ENCODE assay signal across 8 cellular contexts in the genomic region with DNA sequence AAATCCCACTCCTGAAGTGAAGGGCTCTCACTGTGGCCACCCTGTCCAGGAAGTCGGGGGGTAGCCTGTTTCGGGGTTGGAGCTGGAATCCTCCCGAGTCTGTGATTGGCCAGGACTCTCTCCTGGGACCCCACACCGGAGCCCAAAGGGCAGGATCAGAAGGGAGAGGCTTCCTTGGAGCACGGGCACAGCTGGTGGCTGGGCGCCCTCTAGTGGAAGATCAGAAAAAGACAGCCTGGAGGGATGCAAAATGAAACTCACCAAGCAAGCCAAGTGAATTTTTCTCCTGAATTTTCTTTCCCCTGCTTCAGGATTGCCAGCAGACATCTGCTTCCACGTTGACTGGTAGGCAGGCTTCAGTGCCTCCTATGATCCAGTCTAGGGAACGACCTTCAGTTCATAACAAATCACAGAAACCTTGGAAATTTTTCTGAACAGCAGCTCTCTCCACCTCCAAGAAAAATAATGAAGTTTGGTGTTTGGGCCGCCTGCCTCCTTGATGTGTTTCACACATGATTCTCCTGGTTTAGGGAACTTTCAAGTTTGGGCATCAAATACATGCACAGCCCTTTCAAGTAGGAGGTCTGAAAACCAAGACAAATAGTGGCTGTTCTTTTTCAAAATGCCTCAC.
A peak's percentile ranks its signal among the peaks of the same experiment; 100 is the strongest.
DNase-seq lines count a peak whose midpoint lies in the region; ATAC-seq, FAIRE-seq and TF ChIP-seq lines count a peak whose summit lies in the region.

No MANE protein-coding gene starts in this region.

- CTCF ChIA-PET in Panc1 (lab: Charles Lee) = interaction anchor here (0.5 to 1.5 kb wide), 2 partner anchors 91 to 668 kb away, joined by 3 to 5 read pairs; no protein-coding TSS in a partner anchor

- TF ChIP-seq CTCF in Panc1 (IDR thresholded peaks at IDR 0.05) (peak; percentile 98), fibroblast of villous mesenchyme (IDR thresholded peaks at IDR 0.05; ENCODE audit: insufficient read depth, low read depth, low read length) (peak; percentile 97), omental fat pad (IDR thresholded peaks at IDR 0.05) (peak in 1 of 3 donors; percentile 71), transverse colon (IDR thresholded peaks at IDR 0.05) (peak; percentile 75 to 96 (median 92))

- POLR2A ChIA-PET in Panc1 (lab: Charles Lee) = no interaction called here

- no peak for FAIRE-seq in HTR-8/SVneo (lab: Jason Lieb, UNC)

- no peak overlapping the region for H3K4me3 Mint-ChIP-seq in activated T-helper 1 cell treated with anti-CD3 and anti-CD28 coated beads, Interleukin-12 subunit alpha, Interleukin-12 subunit beta, Interleukin-2, Interleukin-4 antibody, amounts not matched to agents 30 ng/mL and 10 ng/mL and 1 ng/mL, durations not matched to agents 14 hours and 24 hours and 36 hours

- H3K36me3 Mint-ChIP-seq in activated T-helper 1 cell treated with anti-CD3 and anti-CD28 coated beads, Interleukin-12 subunit alpha, Interleukin-12 subunit beta, Interleukin-2, Interleukin-4 antibody, amounts not matched to agents 30 ng/mL and 10 ng/mL and 1 ng/mL, durations not matched to agents 14 hours and 24 hours and 36 hours (ENCODE audit: low read depth) = no peaks in the 10 kb centered on the region

- no peak for TF ChIP-seq EP300 in transverse colon (IDR thresholded peaks at IDR 0.05; ENCODE audit: low read depth)

- no TSS peak for BruUV-seq in Panc1 (replicated peaks; lab: Mats Ljungman, UMichigan)

- peaks cover 7% of the 10 kb centered on the region; the same call in 1 of the 2 replicates for H3K4me1 ChIP-seq in Panc1 (ENCODE audit: control insufficient read depth, insufficient read depth, low read length)
- no peaks in the 10 kb centered on the region for H3K4me1 ChIP-seq in transverse colon

- no peak overlapping the region for H3K27ac ChIP-seq in Panc1 (ENCODE audit: low read length)
- no peak overlapping the region for H3K27ac ChIP-seq in transverse colon

- 8 to 27% methylated on average over 3 to 8 of the region's 9 CpGs for WGBS in transverse colon (ENCODE audit: low coverage in 1 of 2), 2 donors

- H3K27me3 ChIP-seq in Panc1 (ENCODE audit: control insufficient read depth, insufficient read depth, low read length) (no peaks in the 10 kb centered on the region; the same call in 1 of the 2 replicates), transverse colon (no peaks in the 10 kb centered on the region)

- intact Hi-C loops in Panc1 (cut with micrococcal nuclease; ENCODE audit: unreplicated experiment) = loop anchor here (1.0 kb wide), 1 partner anchor 668 kb away; no protein-coding TSS in a partner anchor
- intact Hi-C loops in activated T-helper 1 cell treated with anti-CD3 and anti-CD28 coated beads, Interleukin-12 subunit alpha, Interleukin-12 subunit beta, Interleukin-2, Interleukin-4 antibody, amounts not matched to agents 30 ng/mL and 10 ng/mL and 1 ng/mL, durations not matched to agents 14 hours and 24 hours and 36 hours (cut with micrococcal nuclease) = loop anchor here (2.0 to 10.0 kb wide), 3 partner anchors 1249 to 1511 kb away; no protein-coding TSS in a partner anchor
- intact Hi-C loops in transverse colon (cut with DNase I; ENCODE audit: low total_unique reads) = loop anchor here (10.0 kb wide), 2 partner anchors 1251 to 1331 kb away; no protein-coding TSS in a partner anchor

- H3K4me3 ChIP-seq in Panc1 (ENCODE audit: low read depth in 2 of 2, low read length in 2 of 2) (0 out of 4 replicates have a peak overlapping the region, but pooled peaks of 1 of the 2 experiments have one; percentile 14), fibroblast of villous mesenchyme (ENCODE audit: low read depth, low read length) (no peak overlapping the region), transverse colon (no peak overlapping the region)

- H3K27me3 Mint-ChIP-seq in activated T-helper 1 cell treated with anti-CD3 and anti-CD28 coated beads, Interleukin-12 subunit alpha, Interleukin-12 subunit beta, Interleukin-2, Interleukin-4 antibody, amounts not matched to agents 30 ng/mL and 10 ng/mL and 1 ng/mL, durations not matched to agents 14 hours and 24 hours and 36 hours (ENCODE audit: insufficient read depth) = peaks cover 16% of the 10 kb centered on the region

- TF ChIP-seq POLR2A in transverse colon (IDR thresholded peaks at IDR 0.05) = no peak

- no peak overlapping the region for H3K27ac Mint-ChIP-seq in activated T-helper 1 cell treated with anti-CD3 and anti-CD28 coated beads, Interleukin-12 subunit alpha, Interleukin-12 subunit beta, Interleukin-2, Interleukin-4 antibody, amounts not matched to agents 30 ng/mL and 10 ng/mL and 1 ng/mL, durations not matched to agents 14 hours and 24 hours and 36 hours

- no peaks in the 10 kb centered on the region for H3K9me3 Mint-ChIP-seq in activated T-helper 1 cell treated with anti-CD3 and anti-CD28 coated beads, Interleukin-12 subunit alpha, Interleukin-12 subunit beta, Interleukin-2, Interleukin-4 antibody, amounts not matched to agents 30 ng/mL and 10 ng/mL and 1 ng/mL, durations not matched to agents 14 hours and 24 hours and 36 hours

- ATAC-seq in Panc1 = peak; percentile 79; the same call in 1 of the 2 replicates
- peak; percentile 65 for ATAC-seq in omental fat pad (ENCODE audit: low FRiP score)
- ATAC-seq in GM21447 (IDR thresholded peaks at IDR 0.05; ENCODE audit: unreplicated experiment) = no peak

- peaks cover 7% of the 10 kb centered on the region for H3K4me1 Mint-ChIP-seq in activated T-helper 1 cell treated with anti-CD3 and anti-CD28 coated beads, Interleukin-12 subunit alpha, Interleukin-12 subunit beta, Interleukin-2, Interleukin-4 antibody, amounts not matched to agents 30 ng/mL and 10 ng/mL and 1 ng/mL, durations not matched to agents 14 hours and 24 hours and 36 hours (ENCODE audit: low read depth)

- in situ Hi-C loops in Panc1 (cut with HindIII; ENCODE audit: low pct_unique_long_range_greater_than_20kb, low sequenced_read_pairs) (no loop called here), transverse colon (cut with MboI; ENCODE audit: low pct_ligation_motif_present in 1 of 4, low pct_unique_long_range_greater_than_20kb in 1 of 4, low sequenced_read_pairs in 3 of 4) (loop anchor here in 3 of 4 donors (25.0 kb wide), 3 partner anchors 673 to 1323 kb away; no protein-coding TSS in a partner anchor)

- H3K9me3 ChIP-seq in Panc1 (ENCODE audit: control insufficient read depth, insufficient read depth, low read depth, low read length) = no peaks in the 10 kb centered on the region
- H3K9me3 ChIP-seq in transverse colon = no peaks in the 10 kb centered on the region

- H3K36me3 ChIP-seq in Panc1 (ENCODE audit: control insufficient read depth, insufficient read depth, low read length) = no peaks in the 10 kb centered on the region
- no peaks in the 10 kb centered on the region for H3K36me3 ChIP-seq in transverse colon

- DNase-seq in COLO668 (lab: John Stamatoyannopoulos, UW; ENCODE audit: unreplicated experiment) = peak; percentile 57
- DNase-seq in HTR-8/SVneo (ENCODE audit: insufficient read length, low spot score) = peak; percentile 61
- DNase-seq in Panc1 (ENCODE audit: low read depth, low spot score) = peak; percentile 43
- peak; percentile 30 for DNase-seq in activated T-helper 1 cell treated with anti-CD3 and anti-CD28 coated beads, Interleukin-12 subunit alpha, Interleukin-12 subunit beta, Interleukin-2, Interleukin-4 antibody, amounts not matched to agents 30 ng/mL and 10 ng/mL and 1 ng/mL, durations not matched to agents 14 hours and 24 hours and 36 hours (ENCODE audit: low spot score)
- peak; percentile 57 for DNase-seq in fibroblast of villous mesenchyme (ENCODE audit: low read depth)
- DNase-seq in omental fat pad (ENCODE audit: low spot score) = peak; percentile 55
- peak; percentile 64 for DNase-seq in transverse colon
